ENCODE assay signal across 16 cellular contexts in the genomic region with DNA sequence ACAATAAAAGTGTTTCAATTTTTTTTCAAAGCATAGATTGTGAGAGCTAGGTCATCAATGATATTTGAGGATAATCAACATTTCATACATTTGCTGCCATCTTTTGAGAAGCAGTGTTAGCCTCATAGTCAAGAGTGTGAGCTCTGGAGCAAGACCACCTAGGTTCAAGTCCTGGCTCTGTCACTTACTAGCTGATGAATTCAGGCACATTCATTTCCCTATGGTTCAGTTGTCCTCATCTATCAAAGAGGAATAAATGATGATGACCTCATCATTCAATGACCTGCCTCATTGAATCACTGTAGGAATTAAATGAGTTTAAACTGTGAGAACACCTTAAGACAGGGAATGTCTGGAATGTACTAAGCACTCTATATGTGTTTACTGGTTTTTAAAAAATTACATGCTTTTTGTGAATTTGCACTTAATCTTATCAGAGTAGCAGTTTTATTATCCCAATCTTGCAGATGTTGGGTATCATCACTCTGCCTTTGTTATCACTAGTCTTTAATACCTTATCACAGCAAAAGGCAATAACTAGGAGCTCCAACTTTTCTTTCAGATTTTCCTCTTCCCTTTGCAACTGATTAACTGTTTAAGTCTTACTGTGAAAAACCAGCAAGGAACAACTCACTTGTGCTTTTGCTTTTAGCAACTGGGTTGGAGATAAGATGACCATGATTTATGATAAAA. TPM values are rescaled to one million over a fixed set of nuclear protein-coding genes. Genes with fewer than 3 reads are reported as not detected.
DNase-seq lines count a peak whose midpoint lies in the region; ATAC-seq, FAIRE-seq and TF ChIP-seq lines count a peak whose summit lies in the region.
"Had no signal": no experiment of that assay in that cellular context is flagged by ENCODE, and none has a peak within 500 bp of the region (broad histone marks: within the 10 kb centered on the region; RNA-seq: fewer than 3 reads in every experiment).

No MANE protein-coding gene starts in this region.

- H2BK120ac ChIP-seq in H1 (replicated peaks; ENCODE audit: low read depth, low read length) = no peak overlapping the region

- no peak overlapping the region for H3K4me3 ChIP-seq in H1 (ENCODE audit: extremely low read depth in 1 of 4, insufficient read depth in 2 of 4, low read depth in 3 of 4, low read length in 4 of 4)
- no peak overlapping the region for H3K4me3 ChIP-seq in Caco-2 (ENCODE audit: low read depth, low read length)
- H3K4me3 ChIP-seq: GM23248 had no signal

- peaks cover 12% of the 10 kb centered on the region for H3K4me1 Mint-ChIP-seq in Caco-2 (ENCODE audit: low read depth, unreplicated experiment)
- H3K4me1 Mint-ChIP-seq: B cell had no signal

- ATAC-seq in HG03520 (IDR thresholded peaks at IDR 0.05; ENCODE audit: unreplicated experiment) = no peak

- no peak overlapping the region for H3K14ac ChIP-seq in H1 (ENCODE audit: insufficient read length)

- H4K8ac ChIP-seq in H1 (ENCODE audit: extremely low read depth, insufficient read depth, low read length) = no peak overlapping the region

- H4K91ac ChIP-seq in H1 (replicated peaks; ENCODE audit: insufficient read length, low read length) = no peak overlapping the region

- FAIRE-seq in H1 (lab: Jason Lieb, UNC) = no peak
- FAIRE-seq: A204.1 had no signal

- H3K23me2 ChIP-seq in H1 (ENCODE audit: low read depth, low read length) = no peaks in the 10 kb centered on the region

- no peaks in the 10 kb centered on the region for H3K36me3 ChIP-seq in H1 (ENCODE audit: control insufficient read depth in 2 of 4, insufficient read depth in 4 of 4, low read length in 3 of 4)
- no peaks in the 10 kb centered on the region for H3K36me3 ChIP-seq in Caco-2 (ENCODE audit: control insufficient read depth, insufficient read depth, low read length)

- no peak overlapping the region for H3K27ac ChIP-seq in H1 (ENCODE audit: low read depth, low read length)
- H3K27ac ChIP-seq: GM23248 had no signal

- no peak overlapping the region for H2AK5ac ChIP-seq in H1 (ENCODE audit: low read depth, low read length)

- H3K23ac ChIP-seq in H1 (ENCODE audit: insufficient read length) = no peak overlapping the region

- H4K20me1 ChIP-seq in H1 (replicated peaks in 1 of 2; ENCODE audit: control insufficient read depth in 1 of 2, insufficient read depth in 2 of 2, low read length in 2 of 2) = no peaks in the 10 kb centered on the region

- H2BK12ac ChIP-seq in H1 (ENCODE audit: low read depth, low read length) = no peak overlapping the region

- CTCF ChIA-PET in H1 (lab: Charles Lee; ENCODE audit: partially characterized antibody) (interaction anchor here (0.7 to 0.9 kb wide), 2 partner anchors 26 to 929 kb away, joined by 3 to 4 read pairs; no protein-coding TSS in a partner anchor), Caco-2 (lab: Charles Lee) (interaction anchor here (0.6 kb wide), 1 partner anchor 110 kb away, joined by 3 read pairs; no protein-coding TSS in a partner anchor)

- no peak overlapping the region for H3K9ac ChIP-seq in H1 (replicated peaks in 1 of 4; ENCODE audit: extremely low read depth in 1 of 4, low read depth in 3 of 4, low read length in 3 of 4)
- H3K9ac ChIP-seq: GM23248 had no signal

- H2BK20ac ChIP-seq in H1 (ENCODE audit: low read length) = no peak overlapping the region

- DNase-seq in OCI-M1 (lab: John Stamatoyannopoulos, UW) = peak; percentile 39
- DNase-seq in amniotic epithelial cell (ENCODE audit: low read depth) = peak; percentile 33
- DNase-seq in H1 (ENCODE audit: low read depth in 1 of 2, low spot score in 2 of 2) = no peak
- peak; percentile 8 for DNase-seq in renal cortical epithelial cell (ENCODE audit: low read depth)
- no peak for DNase-seq in T-helper 1 cell
- no peak for DNase-seq in Caco-2
- DNase-seq in EL = no peak
- DNase-seq: C1 segment of cervical spinal cord; CD4-positive, alpha-beta T cell; DMS53; GM23248; H9 had no signal

- no peak for TF ChIP-seq POLR2A in H1 (IDR thresholded peaks at IDR 0.05; ENCODE audit: control extremely low read depth in 1 of 2, low read depth in 2 of 2, low read length in 2 of 2)

- no peak for TF ChIP-seq EP300 in H1 (IDR thresholded peaks at IDR 0.05; ENCODE audit: borderline replicate concordance in 1 of 2, low read depth in 2 of 2, low read length in 2 of 2)

- no peak overlapping the region for H3K4me3 Mint-ChIP-seq in Caco-2 (ENCODE audit: unreplicated experiment)
- H3K4me3 Mint-ChIP-seq: B cell; CD4-positive, alpha-beta T cell; H9 had no signal

- TF ChIP-seq CTCF in H1 (IDR thresholded peaks at IDR 0.05; ENCODE audit: control extremely low read depth in 1 of 3, insufficient read depth in 1 of 3, low read depth in 1 of 3, low read length in 3 of 3) (no peak), Caco-2 (IDR thresholded peaks at IDR 0.05; ENCODE audit: insufficient read depth in 1 of 2, low read depth in 1 of 2, low read length in 1 of 2, severe bottlenecking in 1 of 2, unreplicated experiment in 1 of 2) (no peak)

- H2BK15ac ChIP-seq in H1 (ENCODE audit: low read length) = no peak overlapping the region

- no peaks in the 10 kb centered on the region for H3K79me2 ChIP-seq in H1 (ENCODE audit: control insufficient read depth in 1 of 2, insufficient read depth in 2 of 2, low read length in 2 of 2)

- H3K79me1 ChIP-seq in H1 (ENCODE audit: low read depth, low read length) = no peaks in the 10 kb centered on the region

- BruUV-seq in Caco-2 (replicated peaks; lab: Mats Ljungman, UMichigan) = no TSS peak

- no peak for TF ChIP-seq RAD21 in H1 (IDR thresholded peaks at IDR 0.05 in 1 of 2, conservative IDR thresholded peaks at IDR 0.05 in 1 of 2; ENCODE audit: low read depth in 2 of 2, low read length in 2 of 2)

- H2BK5ac ChIP-seq in H1 (ENCODE audit: low read depth, low read length) = no peak overlapping the region

- no peak overlapping the region for H3K18ac ChIP-seq in H1 (ENCODE audit: extremely low read depth, low read length)

- no peak overlapping the region for H4K5ac ChIP-seq in H1 (ENCODE audit: insufficient read length, low read depth, low read length)

- H3K56ac ChIP-seq in H1 (replicated peaks; ENCODE audit: insufficient read length, low read depth, low read length) = no peak overlapping the region

- H3K27me3 ChIP-seq in H1 (replicated peaks in 1 of 4; ENCODE audit: control insufficient read depth in 3 of 4, extremely low read depth in 1 of 4, insufficient read depth in 3 of 4, low read length in 3 of 4) = no peaks in the 10 kb centered on the region
- H3K27me3 ChIP-seq in Caco-2 (replicated peaks; ENCODE audit: control insufficient read depth, insufficient read depth, low read length) = no peaks in the 10 kb centered on the region

- H3K4me1 ChIP-seq in H1 (replicated peaks in 1 of 4; ENCODE audit: control insufficient read depth in 3 of 4, insufficient read depth in 4 of 4, low read length in 3 of 4) (no peaks in the 10 kb centered on the region), Caco-2 (peaks cover 11% of the 10 kb centered on the region; the same call in 1 of the 2 replicates)

- intact Hi-C loops in Caco-2 (cut with micrococcal nuclease; ENCODE audit: unreplicated experiment) = no loop called here

- H3K27me3 Mint-ChIP-seq in Caco-2 (ENCODE audit: insufficient read depth, unreplicated experiment) = peaks cover 3% of the 10 kb centered on the region

- no peak overlapping the region for H3K4me2 ChIP-seq in H1 (ENCODE audit: insufficient read depth in 1 of 2, low read depth in 2 of 2, low read length in 2 of 2)

- H2AFZ ChIP-seq in H1 (ENCODE audit: low read length) = 0 out of 2 replicates have a peak overlapping the region, but pooled peaks have one; percentile 37

- H3K9me3 ChIP-seq in H1 (ENCODE audit: insufficient read depth in 2 of 2, low read depth in 1 of 2, low read length in 1 of 2) (no peaks in the 10 kb centered on the region), Caco-2 (no peaks in the 10 kb centered on the region)

- no peak overlapping the region for H3K27ac Mint-ChIP-seq in Caco-2 (ENCODE audit: unreplicated experiment)
- H3K27ac Mint-ChIP-seq: B cell; CD4-positive, alpha-beta T cell; H9 had no signal

- no peak overlapping the region for H3K4ac ChIP-seq in H1 (replicated peaks; ENCODE audit: insufficient read length, low read depth, low read length)

- H3K9me3 Mint-ChIP-seq in Caco-2 (ENCODE audit: unreplicated experiment) = peaks cover 11% of the 10 kb centered on the region
- H3K9me3 Mint-ChIP-seq: CD4-positive, alpha-beta T cell; H9 had no signal

- POLR2A ChIA-PET in H1 (lab: Charles Lee; ENCODE audit: partially characterized antibody) (no interaction called here), Caco-2 (lab: Charles Lee) (no interaction called here)

- no peaks in the 10 kb centered on the region for H3K36me3 Mint-ChIP-seq in Caco-2 (ENCODE audit: insufficient read depth, unreplicated experiment)

TF ChIP-seq in H1, 55 proteins besides CTCF, POLR2A, EP300 and RAD21 (continues in another document):
- no peak for TF ChIP-seq MAFK (IDR thresholded peaks at IDR 0.05; ENCODE audit: low read depth, low read length)

RNA-seq across cellular contexts. Expression of a gene that starts 47.4 kb away (rescaled TPM):
- total RNA-seq in H1 (2021; fragmentation: NEBNext Ultra II Directional; extraction: Animal tissue kit (Norgen Biotek cat#: 25700)) = 0.15 and 0.61 TPM in 2 replicates
- 0.23 and 0.47 TPM in 2 replicates for polyA plus RNA-seq in H1 (2011; rRNA removed)
- polyA plus RNA-seq in H1 (2011; cell fraction: cytosol; rRNA removed) = 0.56 TPM
- 1.2 TPM for polyA plus RNA-seq in H1 (2011; cell fraction: nucleus; rRNA removed)
- polyA plus RNA-seq in H1 (2012, experiment 1 of 2) = 0.31 to 0.39 TPM (median 0.36 TPM) in 4 replicates
- 0.08 TPM for polyA plus RNA-seq in H1 (2012, experiment 2 of 2)
- polyA plus RNA-seq in H1 (2013, experiment 1 of 2) = 0.14 TPM
- polyA plus RNA-seq in H1 (2013, experiment 2 of 2) = 0.17 TPM
- polyA minus RNA-seq in H1 (2011; rRNA and poly(A)+ RNA removed) = 0.73 and 0.85 TPM in 2 replicates
- polyA minus RNA-seq in H1 (2011; cell fraction: cytosol; rRNA and poly(A)+ RNA removed) = not detected
- 1.6 TPM for polyA minus RNA-seq in H1 (2011; cell fraction: nucleus; rRNA and poly(A)+ RNA removed)
- 0.05 TPM in 1 of 2 replicates, not detected in the other for total RNA-seq in renal cortical epithelial cell
- total RNA-seq in Caco-2 (2022) = 0.39 and 0.65 TPM in 2 replicates
- total RNA-seq: B cell; CD4-positive, alpha-beta T cell; GM23248; HT1080 had no signal
- polyA plus RNA-seq: GM23248 had no signal

Comparison
In these comparisons a context has a peak if more than half of its experiments do, and no peak if none do; other contexts are left out.
1. DNase-seq: peak in OCI-M1 (single experiment), amniotic epithelial cell (single experiment) and renal cortical epithelial cell (single experiment); none in H1 (0 of 2), T-helper 1 cell (0 of 5), Caco-2 (0 of 2) and EL (single experiment).